27 cellular contexts compared by ENCODE assay signal in genomic region chr4:137700751-137701150, GRCh38.
DNase-seq lines count a peak whose midpoint lies in the region; ATAC-seq, FAIRE-seq and TF ChIP-seq lines count a peak whose summit lies in the region.
"Had no signal": no experiment of that assay in that cellular context is flagged by ENCODE, and none has a peak within 500 bp of the region (broad histone marks: within the 10 kb centered on the region; RNA-seq: fewer than 3 reads in every experiment).

No MANE protein-coding gene starts in this region.

- H3K27me3 Mint-ChIP-seq in chondrocyte (ENCODE audit: low read depth) = no peaks in the 10 kb centered on the region

- H3K9me3 Mint-ChIP-seq in chondrocyte (ENCODE audit: low read depth) = no peaks in the 10 kb centered on the region

- no peak overlapping the region for H3K4me3 Mint-ChIP-seq in chondrocyte (ENCODE audit: unreplicated experiment)
- H3K4me3 Mint-ChIP-seq: activated T-cell treated with anti-CD3 and anti-CD28 coated beads, Interleukin-2, amount 50 U/mL, for 4 hours; WTC11 had no signal

- peak overlapping the region; percentile 50 for H3K27ac Mint-ChIP-seq in chondrocyte (ENCODE audit: unreplicated experiment)
- H3K27ac Mint-ChIP-seq: WTC11 had no signal

- H3K4me1 Mint-ChIP-seq in chondrocyte (ENCODE audit: low read depth) = peaks cover 39% of the 10 kb centered on the region

- H3K9me3 ChIP-seq in right atrium auricular region = no peaks in the 10 kb centered on the region
- H3K9me3 ChIP-seq in aorta (ENCODE audit: control insufficient read depth, low read length) = no peaks in the 10 kb centered on the region
- H3K9me3 ChIP-seq: body of pancreas, Caco-2 had no signal

- FAIRE-seq in GM19239 (lab: Jason Lieb, UNC) = no peak

- no peaks in the 10 kb centered on the region for H3K36me3 ChIP-seq in right atrium auricular region
- no peaks in the 10 kb centered on the region for H3K36me3 ChIP-seq in mesendoderm (ENCODE audit: control insufficient read depth, insufficient read depth, low read length)
- no peaks in the 10 kb centered on the region for H3K36me3 ChIP-seq in aorta (ENCODE audit: control insufficient read depth in 1 of 2, insufficient read depth in 2 of 2, low read length in 1 of 2)

- H3K27ac ChIP-seq in right atrium auricular region (no peak overlapping the region), mesendoderm (ENCODE audit: low read depth, low read length) (no peak overlapping the region), aorta (ENCODE audit: low read depth in 1 of 2, low read length in 2 of 2) (no peak overlapping the region)
- H3K27ac ChIP-seq: body of pancreas, HL-60 had no signal

- H3K27me3 ChIP-seq in right atrium auricular region (no peaks in the 10 kb centered on the region), mesendoderm (ENCODE audit: insufficient read depth, low read length, poor library complexity) (no peaks in the 10 kb centered on the region), aorta (ENCODE audit: control insufficient read depth in 1 of 2, insufficient read depth in 2 of 2, low read length in 1 of 2) (no peaks in the 10 kb centered on the region)
- H3K27me3 ChIP-seq: BLaER1 treated with 17β-estradiol and CSF1 and Interleukin-3, amounts not matched to agents 10 nM and 100 nM; body of pancreas had no signal

- H3K79me2 ChIP-seq in mesendoderm (ENCODE audit: control insufficient read depth, insufficient read depth, low read length) = no peaks in the 10 kb centered on the region

- H3K56ac ChIP-seq in mesendoderm (ENCODE audit: low read length) = no peak overlapping the region

- H2BK120ac ChIP-seq in mesendoderm (ENCODE audit: low read depth, low read length) = no peak overlapping the region

- WGBS in mesendoderm (ENCODE audit: extremely low coverage, insufficient coverage, low lambda C conversion rate) = no CpG with 5 or more reads among the region's 4 CpGs
- 93 to 97% methylated on average over 4 of the region's 4 CpGs for WGBS in aorta, 2 donors

- no peak overlapping the region for H4K8ac ChIP-seq in mesendoderm (ENCODE audit: low read depth, low read length)

- H3K9ac ChIP-seq in mesendoderm (ENCODE audit: low read length) = no peak overlapping the region

- H3K4me3 ChIP-seq in right atrium auricular region = no peak overlapping the region
- H3K4me3 ChIP-seq in mesendoderm (ENCODE audit: low read length) = no peak overlapping the region
- H3K4me3 ChIP-seq in aorta (ENCODE audit: low read length in 2 of 2) = no peak overlapping the region
- H3K4me3 ChIP-seq: body of pancreas had no signal

- no peak overlapping the region for H2AK5ac ChIP-seq in mesendoderm (ENCODE audit: low read length)

- peak overlapping the region; percentile 18 for H3K18ac ChIP-seq in mesendoderm (ENCODE audit: low read length)

- H3K23ac ChIP-seq in mesendoderm (ENCODE audit: low read length) = no peak overlapping the region

- H3K4me2 ChIP-seq in mesendoderm (ENCODE audit: low read length) = no peak overlapping the region

- H4K5ac ChIP-seq in mesendoderm (ENCODE audit: low read length) = no peak overlapping the region

- peaks cover 0 to 3% of the 10 kb centered on the region in 2 donors for H3K4me1 ChIP-seq in right atrium auricular region
- no peaks in the 10 kb centered on the region for H3K4me1 ChIP-seq in mesendoderm (ENCODE audit: control insufficient read depth, low read depth, low read length)
- H3K4me1 ChIP-seq in aorta (ENCODE audit: control insufficient read depth in 1 of 2, insufficient read depth in 2 of 2, low read length in 2 of 2) = peaks cover 0 to 1% of the 10 kb centered on the region in 2 donors
- H3K4me1 ChIP-seq: body of pancreas, Caco-2 had no signal

- H2BK5ac ChIP-seq in mesendoderm (ENCODE audit: low read length) = no peak overlapping the region

- no peak overlapping the region for H3K4ac ChIP-seq in mesendoderm (ENCODE audit: low read depth, low read length)

- TF ChIP-seq CTCF in right atrium auricular region (IDR thresholded peaks at IDR 0.05) = no peak
- TF ChIP-seq CTCF in chondrocyte (IDR thresholded peaks at IDR 0.05) = no peak

- no peak for DNase-seq in left ventricle myocardium superior
- no peak for DNase-seq in right atrium auricular region (ENCODE audit: low spot score)
- no peak for DNase-seq in chondrocyte (ENCODE audit: low spot score)
- no peak for DNase-seq in mesendoderm
- peak in 1 of 2 donors; percentile 20 for DNase-seq in aorta
- no peak for DNase-seq in NCI-H1092 (lab: John Stamatoyannopoulos, UW)
- DNase-seq in GM19239 (ENCODE audit: insufficient read length, low spot score) = no peak
- no peak for DNase-seq in NCI-H345 (lab: John Stamatoyannopoulos, UW)
- DNase-seq: activated CD4-positive, alpha-beta T cell treated with anti-CD3 and anti-CD28 coated beads, Interleukin-2, amount 50 U/mL, for 1 hour; activated gamma-delta T cell treated with Interleukin-2 at 50 U/mL for 16 hours; activated T-cell treated with anti-CD3 and anti-CD28 coated beads, Interleukin-2, amount 50 U/mL, for 4 hours; Caco-2; cerebellar nuclear complex; DMS79; GF-D8; kidney glomerular epithelial cell; NCI-H1105 treated with DMSO at 0.1 percent for 48 hours; NCI-H2029; SHP77 treated with DMSO at 0.1 percent for 48 hours; stimulated activated naive CD4-positive, alpha-beta T cell treated with Interleukin-2 at 50 U/mL for 16 hours; SW 1271; T1000 had no signal

- no peaks in the 10 kb centered on the region for H3K36me3 Mint-ChIP-seq in chondrocyte (ENCODE audit: low read depth)

- H3K79me1 ChIP-seq in mesendoderm (ENCODE audit: low read length) = no peaks in the 10 kb centered on the region

- intact Hi-C loops in left ventricle myocardium superior (cut with micrococcal nuclease) = no loop called here
- intact Hi-C loops in aorta (cut with DNase I) = no loop called here

- H2BK15ac ChIP-seq in mesendoderm (replicated peaks; ENCODE audit: low read depth) = no peak overlapping the region

- ATAC-seq in left ventricle myocardium superior (peak; percentile 15), aorta (ENCODE audit: low FRiP score) (peak; percentile 13)
- ATAC-seq: activated T-cell treated with anti-CD3 and anti-CD28 coated beads, Interleukin-2, amount 50 U/mL, for 4 hours; body of pancreas; Panc1; WTC11 had no signal
